18 cellular contexts compared by ENCODE assay signal in the genomic region with DNA sequence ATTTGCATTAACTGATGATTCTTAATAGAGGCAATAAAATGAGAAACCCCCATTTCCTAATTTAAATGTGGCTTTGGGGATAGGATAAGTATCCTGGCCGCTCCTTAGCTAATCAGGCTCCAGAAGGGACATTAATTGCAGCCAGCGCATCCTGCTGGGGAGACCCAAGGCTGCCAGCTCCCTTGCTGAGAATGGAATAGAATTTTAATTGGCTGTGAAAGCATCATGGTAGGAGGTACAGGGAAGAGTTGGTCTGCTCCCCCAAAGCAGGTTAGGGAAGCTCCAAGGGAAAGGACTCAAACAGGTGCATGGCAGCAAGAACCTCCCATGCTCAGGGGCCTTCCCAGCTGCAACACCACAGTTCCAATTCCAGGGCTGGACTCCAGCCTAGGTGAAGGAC.
A peak's percentile ranks its signal among the peaks of the same experiment; 100 is the strongest.
DNase-seq lines count a peak whose midpoint lies in the region; ATAC-seq and TF ChIP-seq lines count a peak whose summit lies in the region.
"Had no signal": no experiment of that assay in that cellular context is flagged by ENCODE, and none has a peak within 500 bp of the region (broad histone marks: within the 10 kb centered on the region; RNA-seq: fewer than 3 reads in every experiment).

No MANE protein-coding gene starts in this region.

- H4K91ac ChIP-seq in neuronal stem cell (ENCODE audit: low read depth, low read length, poor library complexity) = no peak overlapping the region

- no CpG with 5 or more reads among the region's 2 CpGs for WGBS in neuronal stem cell (ENCODE audit: extremely low coverage in 2 of 2, insufficient read length in 2 of 2, insufficient replicate concordance in 1 of 2), 2 donors

- CTCF ChIA-PET in CD8-positive, alpha-beta T cell (lab: Charles Lee) = interaction anchor here (0.6 to 1.4 kb wide), 3 partner anchors 15 to 220 kb away, joined by 3 to 4 read pairs (median 4); no protein-coding TSS in a partner anchor

- no peak overlapping the region for H3K4ac ChIP-seq in neuronal stem cell (ENCODE audit: low read length)

- H3K4me1 ChIP-seq in neuronal stem cell (ENCODE audit: control insufficient read depth in 2 of 2, insufficient read depth in 1 of 2, low read depth in 1 of 2, low read length in 2 of 2) = peaks cover 0 to 6% of the 10 kb centered on the region in 2 donors
- no peaks in the 10 kb centered on the region for H3K4me1 ChIP-seq in CD8-positive, alpha-beta T cell (ENCODE audit: insufficient read depth, low read length)

- H4K8ac ChIP-seq in neuronal stem cell (ENCODE audit: low read depth, low read length) = no peak overlapping the region

- intact Hi-C loops in CD8-positive, alpha-beta T cell (cut with DNase I, micrococcal nuclease) = no loop called here
- intact Hi-C loops in posterior vena cava (cut with DNase I) = no loop called here

- H3K9ac ChIP-seq in neuronal stem cell (ENCODE audit: low read depth, low read length, poor library complexity) = no peak overlapping the region
- H3K9ac ChIP-seq: BLaER1, GM23248 had no signal

- no peak overlapping the region for H2BK15ac ChIP-seq in neuronal stem cell (ENCODE audit: low read length)

- H3K4me1 Mint-ChIP-seq in CD8-positive, alpha-beta T cell (ENCODE audit: low read depth) = peaks cover 5% of the 10 kb centered on the region

- H3K36me3 Mint-ChIP-seq in CD8-positive, alpha-beta T cell = no peaks in the 10 kb centered on the region

- H3K9me3 Mint-ChIP-seq in CD8-positive, alpha-beta T cell = no peaks in the 10 kb centered on the region

- no peak overlapping the region for H3K27ac ChIP-seq in neuronal stem cell (replicated peaks; ENCODE audit: low read length)
- H3K27ac ChIP-seq in CD8-positive, alpha-beta T cell (ENCODE audit: low read depth, low read length) = no peak overlapping the region
- H3K27ac ChIP-seq: 22Rv1, BLaER1, GM23248 had no signal

- no peak overlapping the region for H3K4me2 ChIP-seq in neuronal stem cell (ENCODE audit: insufficient read depth, low read length, poor library complexity, severe bottlenecking)
- H3K4me2 ChIP-seq: BLaER1 had no signal

- no peak overlapping the region for H2BK12ac ChIP-seq in neuronal stem cell (ENCODE audit: low read length)

- TF ChIP-seq CTCF in CD8-positive, alpha-beta T cell (IDR thresholded peaks at IDR 0.05) = no peak

- no peak overlapping the region for H2AFZ ChIP-seq in neuronal stem cell (ENCODE audit: low read length)
- H2AFZ ChIP-seq: GM23248 had no signal

- H3K23ac ChIP-seq in neuronal stem cell (ENCODE audit: low read depth, low read length, poor library complexity) = no peak overlapping the region

- H2AK5ac ChIP-seq in neuronal stem cell (ENCODE audit: low read depth, low read length) = no peak overlapping the region

- H3K27me3 Mint-ChIP-seq in CD8-positive, alpha-beta T cell (ENCODE audit: low read depth) = no peaks in the 10 kb centered on the region

- no peak overlapping the region for H3K27ac Mint-ChIP-seq in CD8-positive, alpha-beta T cell

- peaks cover 0 to 4% (median 0%) of the 10 kb centered on the region in 3 experiments for H3K27me3 ChIP-seq in neuronal stem cell (ENCODE audit: control insufficient read depth in 3 of 3, insufficient read depth in 3 of 3, low read depth in 1 of 3, low read length in 3 of 3)
- no peaks in the 10 kb centered on the region for H3K27me3 ChIP-seq in CD8-positive, alpha-beta T cell (ENCODE audit: insufficient read depth, low read length)
- H3K27me3 ChIP-seq: BLaER1 had no signal

- H3K4me3 Mint-ChIP-seq in CD8-positive, alpha-beta T cell = no peak overlapping the region

- H2BK5ac ChIP-seq in neuronal stem cell (ENCODE audit: low read length) = no peak overlapping the region

- H2BK120ac ChIP-seq in neuronal stem cell (ENCODE audit: low read depth, low read length) = no peak overlapping the region

- no peaks in the 10 kb centered on the region for H3K79me1 ChIP-seq in neuronal stem cell (ENCODE audit: low read depth, low read length)

- DNase-seq in DMS 273 (lab: John Stamatoyannopoulos, UW; ENCODE audit: unreplicated experiment) (peak; percentile 8), DMS 273 treated with DMSO at 0.1 percent for 48 hours (lab: John Stamatoyannopoulos, UW) (no peak), NCI-H446 (lab: John Stamatoyannopoulos, UW) (peak; percentile 21 to 52), cerebellar nuclear complex (lab: John Stamatoyannopoulos, UW) (peak; percentile 53 to 61), neuronal stem cell (ENCODE audit: low spot score) (no peak), AG20443 (ENCODE audit: low spot score) (no peak), posterior vena cava (ENCODE audit: low spot score) (no peak)
- DNase-seq in CD8-positive, alpha-beta T cell = no peak
- DNase-seq: AML-193, DMS153, DMS79 treated with DMSO at 0.1 percent for 48 hours, EL, GF-D8, GM23248, H7 had no signal

- POLR2A ChIA-PET in CD8-positive, alpha-beta T cell (lab: Charles Lee) = no interaction called here

- H3K18ac ChIP-seq in neuronal stem cell (ENCODE audit: low read length) = peak overlapping the region; percentile 11

- H3K9me3 ChIP-seq in neuronal stem cell (replicated peaks in 1 of 2; ENCODE audit: control insufficient read depth in 2 of 2, insufficient read depth in 1 of 2, low read depth in 1 of 2, low read length in 2 of 2) = no peaks in the 10 kb centered on the region
- H3K9me3 ChIP-seq in CD8-positive, alpha-beta T cell (ENCODE audit: low read length) = no peaks in the 10 kb centered on the region
- H3K9me3 ChIP-seq: BLaER1 had no signal

- no peak overlapping the region for H3K4me3 ChIP-seq in neuronal stem cell (ENCODE audit: low read length in 2 of 2)
- no peak overlapping the region for H3K4me3 ChIP-seq in CD8-positive, alpha-beta T cell (ENCODE audit: low read depth, low read length)
- H3K4me3 ChIP-seq: BLaER1, GM23248 had no signal

- no peak overlapping the region for H3K14ac ChIP-seq in neuronal stem cell (ENCODE audit: low read length)

- H3K36me3 ChIP-seq in neuronal stem cell (replicated peaks in 1 of 2; ENCODE audit: control insufficient read depth in 2 of 2, insufficient read depth in 2 of 2, low read length in 2 of 2) = no peaks in the 10 kb centered on the region
- H3K36me3 ChIP-seq in CD8-positive, alpha-beta T cell (ENCODE audit: insufficient read depth, low read length) = no peaks in the 10 kb centered on the region
- H3K36me3 ChIP-seq: BLaER1 had no signal

- no peak for ATAC-seq in CD8-positive, alpha-beta T cell
- ATAC-seq: HepG2 had no signal

Comparison
In these comparisons a context has a peak if more than half of its experiments do, and no peak if none do; other contexts are left out.
1. DNase-seq: peak in DMS 273 (single experiment), NCI-H446 (2 of 2) and cerebellar nuclear complex (2 of 2); none in DMS 273 treated with DMSO at 0.1 percent for 48 hours (single experiment), neuronal stem cell (single experiment), AG20443 (single experiment), CD8-positive, alpha-beta T cell (0 of 7) and posterior vena cava (single experiment).